ENCODE assay signal across 8 cellular contexts in the genomic region with DNA sequence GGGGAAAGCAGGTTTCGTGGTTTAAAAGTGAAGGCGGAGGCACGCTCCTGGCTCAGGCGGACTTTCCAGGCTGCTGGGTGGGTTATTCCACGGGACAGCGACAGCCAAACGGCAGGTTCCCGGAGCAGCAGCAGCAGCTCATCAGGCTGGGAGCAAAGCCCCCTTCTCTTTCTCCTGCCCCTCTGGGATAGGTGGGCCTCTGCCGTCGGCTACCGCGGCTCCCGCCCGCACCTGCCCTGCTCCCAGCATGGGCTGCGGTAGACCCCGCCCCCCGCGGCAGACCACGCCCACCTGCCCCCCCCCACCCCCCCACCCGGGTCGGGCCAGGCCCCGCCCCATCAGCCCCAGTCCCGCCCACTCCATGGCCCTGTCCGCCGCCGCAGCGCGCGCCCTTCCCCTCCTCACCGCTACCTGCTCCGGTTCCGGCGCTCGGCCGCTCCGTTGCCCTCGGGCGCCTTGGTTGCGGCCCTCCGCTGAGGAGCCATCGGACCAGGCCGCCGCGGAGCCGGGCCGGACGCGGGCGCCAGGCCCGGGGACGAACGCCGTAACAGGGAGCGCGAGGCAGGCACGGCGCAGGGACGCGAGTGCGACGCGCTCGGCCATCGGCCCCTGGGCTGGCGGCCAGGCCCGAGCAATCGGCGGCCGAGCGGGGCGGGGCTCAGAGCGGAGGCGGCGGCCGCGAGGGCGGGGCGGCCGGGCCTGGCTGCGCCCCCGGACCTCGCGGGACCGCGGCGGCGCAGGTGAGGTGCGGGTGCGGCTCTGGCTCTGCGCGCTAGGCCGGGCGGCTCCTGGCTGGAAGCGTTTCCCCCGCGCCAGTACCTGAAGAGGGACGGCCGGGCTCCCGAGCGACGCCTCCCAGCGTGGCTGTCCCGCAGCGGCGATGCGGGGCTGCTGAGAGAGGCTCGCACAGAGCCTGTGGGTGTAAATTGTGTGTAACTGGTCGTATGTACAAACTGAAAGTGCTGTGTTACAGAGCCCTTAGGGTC. TPM values are rescaled to one million over a fixed set of nuclear protein-coding genes. Genes with fewer than 3 reads are reported as not detected.
DNase-seq lines count a peak whose midpoint lies in the region; ATAC-seq and TF ChIP-seq lines count a peak whose summit lies in the region.

HEXD (plus strand) TSS at position 347 of the 986 bp plus-strand sequence. CDS start 1,453 bp downstream, outside the sequence.
OGFOD3 (minus strand) TSS at position 586 of the 986 bp plus-strand sequence; CDS start at position 485, 101 bp downstream.

- H3K27ac ChIP-seq in trophoblast cell (ENCODE audit: low read depth, low read length) (peak within 1 kb of the TSS; percentile 65), tibial artery (peak within 1 kb of the TSS; percentile 84 to 85)

- no peak within 1 kb of the TSS for H2AK5ac ChIP-seq in trophoblast cell (ENCODE audit: low read length)

- peaks cover 0 to 6% of the 10 kb centered on the region in 2 experiments for H3K36me3 ChIP-seq in trophoblast cell (ENCODE audit: control insufficient read depth in 1 of 2, insufficient read depth in 2 of 2, low read length in 2 of 2)
- peaks cover 0 to 22% (median 5%) of the 10 kb centered on the region in 3 donors for H3K36me3 ChIP-seq in tibial artery

- H3K27ac Mint-ChIP-seq in activated naive CD8-positive, alpha-beta T cell treated with anti-CD3 and anti-CD28 coated beads, Interleukin-2, amount 10 ng/mL, durations not matched to agents 7 days and 5 days, result peak within 1 kb of the TSS; percentile 91

- H3K14ac ChIP-seq in trophoblast cell (ENCODE audit: low read length), result peak within 1 kb of the TSS; percentile 98

- H3K23ac ChIP-seq in trophoblast cell (ENCODE audit: low read length), result no peak within 1 kb of the TSS

- H3K4me1 ChIP-seq in trophoblast cell (ENCODE audit: control insufficient read depth in 1 of 2, insufficient read depth in 2 of 2, low read length in 2 of 2) (peaks cover 3 to 4% of the 10 kb centered on the region in 2 experiments), tibial artery (peaks cover 0 to 24% (median 16%) of the 10 kb centered on the region in 4 donors)

- H3K79me2 ChIP-seq in trophoblast cell (ENCODE audit: control insufficient read depth, insufficient read depth, low read length, poor library complexity), result peaks cover 3% of the 10 kb centered on the region

- peaks cover 25% of the 10 kb centered on the region for H3K36me3 Mint-ChIP-seq in activated naive CD8-positive, alpha-beta T cell treated with anti-CD3 and anti-CD28 coated beads, Interleukin-2, amount 10 ng/mL, durations not matched to agents 7 days and 5 days

- no CpG with 5 or more reads among the region's 108 CpGs for WGBS in trophoblast cell (ENCODE audit: extremely low coverage, insufficient coverage, insufficient read length)

- H3K9ac ChIP-seq in trophoblast cell (ENCODE audit: low read length), result peak within 1 kb of the TSS; percentile 99

- H3K4me2 ChIP-seq in trophoblast cell (ENCODE audit: low read length), result peak within 1 kb of the TSS; percentile 100

- H3K18ac ChIP-seq in trophoblast cell (ENCODE audit: low read length), result peak within 1 kb of the TSS; percentile 100

- H3K79me1 ChIP-seq in trophoblast cell (ENCODE audit: low read length), result peaks cover 6% of the 10 kb centered on the region

- no peaks in the 10 kb centered on the region for H3K9me3 Mint-ChIP-seq in activated naive CD8-positive, alpha-beta T cell treated with anti-CD3 and anti-CD28 coated beads, Interleukin-2, amount 10 ng/mL, durations not matched to agents 7 days and 5 days

- intact Hi-C loops in Right ventricle myocardium superior (cut with DNase I), result no loop called here
- intact Hi-C loops in tibial artery (cut with DNase I; ENCODE audit: low total_unique reads), result loop anchor here (5.0 kb wide), 1 partner anchor 134 kb away; no protein-coding TSS in a partner anchor

- H3K4me3 ChIP-seq in GM12864 (ENCODE audit: low read depth, low read length) (peak within 1 kb of the TSS; percentile 77), trophoblast cell (ENCODE audit: low read depth, low read length) (peak within 1 kb of the TSS; percentile 100), tibial artery (peak within 1 kb of the TSS; percentile 58 to 77)

- peak within 1 kb of the TSS; percentile 100 for H4K8ac ChIP-seq in trophoblast cell (ENCODE audit: low read depth, low read length)

- POLR2A ChIA-PET in activated naive CD8-positive, alpha-beta T cell treated with anti-CD3 and anti-CD28 coated beads, Interleukin-2, amount 10 ng/mL, durations not matched to agents 7 days and 5 days (lab: Charles Lee), result interaction anchor here (0.7 to 4.0 kb wide), 8 partner anchors 20 to 121 kb away, joined by 3 to 28 read pairs (median 5); no protein-coding TSS in a partner anchor

- peaks cover 17% of the 10 kb centered on the region for H3K4me1 Mint-ChIP-seq in activated naive CD8-positive, alpha-beta T cell treated with anti-CD3 and anti-CD28 coated beads, Interleukin-2, amount 10 ng/mL, durations not matched to agents 7 days and 5 days

- TF ChIP-seq CTCF in GM12864 (IDR thresholded peaks at IDR 0.05; ENCODE audit: low read depth, low read length, missing control alignments) (no peak), tibial artery (IDR thresholded peaks at IDR 0.05) (peak in 1 of 2 experiments; percentile 22)

- peak within 1 kb of the TSS; percentile 95 for H2AFZ ChIP-seq in trophoblast cell (ENCODE audit: insufficient read depth, low read length, poor library complexity)

- peak within 1 kb of the TSS; percentile 86 for H3K4me3 Mint-ChIP-seq in activated naive CD8-positive, alpha-beta T cell treated with anti-CD3 and anti-CD28 coated beads, Interleukin-2, amount 10 ng/mL, durations not matched to agents 7 days and 5 days

- peak within 1 kb of the TSS; percentile 93 for H2BK5ac ChIP-seq in trophoblast cell (ENCODE audit: low read depth, low read length, poor library complexity)

- H3K27me3 Mint-ChIP-seq in activated naive CD8-positive, alpha-beta T cell treated with anti-CD3 and anti-CD28 coated beads, Interleukin-2, amount 10 ng/mL, durations not matched to agents 7 days and 5 days, result no peaks in the 10 kb centered on the region

- H2BK120ac ChIP-seq in trophoblast cell (ENCODE audit: insufficient read depth, low read length, poor library complexity), result peak within 1 kb of the TSS; percentile 84

- H3K9me3 ChIP-seq in trophoblast cell (ENCODE audit: insufficient read depth, low read depth, low read length) (peaks cover 5% of the 10 kb centered on the region), tibial artery (no peaks in the 10 kb centered on the region)

- peak; percentile 79 for ATAC-seq in HG02610 (IDR thresholded peaks at IDR 0.05; ENCODE audit: unreplicated experiment)
- peak; percentile 83 for ATAC-seq in activated naive CD8-positive, alpha-beta T cell treated with anti-CD3 and anti-CD28 coated beads, Interleukin-2, amount 10 ng/mL, durations not matched to agents 7 days and 5 days (ENCODE audit: low read depth)
- peak; percentile 96 for ATAC-seq in Right ventricle myocardium superior (ENCODE audit: poor library complexity)

- DNase-seq in GM12864 (ENCODE audit: low read depth) (no peak), NCI-H1092 (lab: John Stamatoyannopoulos, UW) (peak; percentile 82), SW 1271 (lab: John Stamatoyannopoulos, UW) (peak; percentile 28 to 71), Right ventricle myocardium superior (peak; percentile 89), trophoblast cell (peak; percentile 78 to 92), tibial artery (peak; percentile 69 to 90)
- DNase-seq in activated naive CD8-positive, alpha-beta T cell treated with anti-CD3 and anti-CD28 coated beads, Interleukin-2, amount 10 ng/mL, durations not matched to agents 7 days and 5 days, result peak; percentile 96

- peak within 1 kb of the TSS; percentile 97 for H4K91ac ChIP-seq in trophoblast cell (ENCODE audit: low read depth, low read length)

- H3K27me3 ChIP-seq in trophoblast cell (ENCODE audit: insufficient read depth, low read length) (no peaks in the 10 kb centered on the region), tibial artery (no peaks in the 10 kb centered on the region)

- H3K4ac ChIP-seq in trophoblast cell (ENCODE audit: low read depth, low read length), result peak within 1 kb of the TSS; percentile 29

- H2BK12ac ChIP-seq in trophoblast cell (ENCODE audit: low read length), result no peak within 1 kb of the TSS

- H4K12ac ChIP-seq in trophoblast cell (ENCODE audit: low read depth, low read length), result peak within 1 kb of the TSS; percentile 90

RNA-seq across cellular contexts. Expression of gene HEXD, which starts in this region (rescaled TPM):
- total RNA-seq in activated naive CD8-positive, alpha-beta T cell treated with anti-CD3 and anti-CD28 coated beads, Interleukin-2, amount 10 ng/mL, durations not matched to agents 7 days and 5 days, result 10 to 100 TPM; 84.1 to 84.8 TPM
- total RNA-seq in Right ventricle myocardium superior, result 14.8 TPM
- polyA plus RNA-seq in trophoblast cell (2013), result 6.9 and 8.1 TPM in 2 replicates

RNA-seq across cellular contexts. Expression of gene OGFOD3, which starts in this region (rescaled TPM):
- 10 to 100 TPM; 24.4 to 27.4 TPM for total RNA-seq in activated naive CD8-positive, alpha-beta T cell treated with anti-CD3 and anti-CD28 coated beads, Interleukin-2, amount 10 ng/mL, durations not matched to agents 7 days and 5 days
- 29.9 TPM for total RNA-seq in Right ventricle myocardium superior
- 10.2 TPM in 2 replicates for polyA plus RNA-seq in trophoblast cell (2013)
